Comparison of ENCODE assay signal across 22 cellular contexts in genomic region chr9:31135567-31135966, GRCh38.
"Had no signal": no experiment of that assay in that cellular context is flagged by ENCODE, and none has a peak within 500 bp of the region (broad histone marks: within the 10 kb centered on the region; RNA-seq: fewer than 3 reads in every experiment).

No MANE protein-coding gene starts in this region.

- H3K27me3 ChIP-seq: brain microvascular endothelial cell, colonic mucosa, dorsolateral prefrontal cortex, esophagus squamous epithelium, foreskin keratinocyte, left lung, ovary had no signal

- H3K4me3 ChIP-seq: colonic mucosa, dorsolateral prefrontal cortex, esophagus squamous epithelium, left lung, ovary, prostate gland, thoracic aorta had no signal

- H3K27ac ChIP-seq: brain microvascular endothelial cell, colonic mucosa, dorsolateral prefrontal cortex, esophagus squamous epithelium, foreskin keratinocyte, left lung, ovary, prostate gland, thoracic aorta had no signal

- DNase-seq: activated CD4-positive, alpha-beta memory T cell treated with anti-CD3 and anti-CD28 coated beads for 36 hours; activated CD4-positive, alpha-beta T cell treated with anti-CD3 and anti-CD28 coated beads for 48 hours; activated effector memory CD4-positive, alpha-beta T cell treated with anti-CD3 and anti-CD28 coated beads, Interleukin-2, amount 50 U/mL, for 16 hours; activated naive CD4-positive, alpha-beta T cell treated with anti-CD3 and anti-CD28 coated beads, Interleukin-2, amount 10 ng/mL, durations not matched to agents 7 days and 5 days; anterior cingulate cortex; brain microvascular endothelial cell; colonic mucosa; dorsolateral prefrontal cortex; effector memory CD8-positive, alpha-beta T cell; esophagus squamous epithelium; foreskin keratinocyte; left lung; natural killer cell; ovary; stimulated activated CD4-positive, alpha-beta T cell treated with anti-CD3 and anti-CD28 coated beads, Interleukin-4, amount 100 ng/mL, for 24 hours; stimulated activated naive CD4-positive, alpha-beta T cell treated with Interleukin-2 at 50 U/mL for 16 hours had no signal

- H3K4me1 ChIP-seq: colonic mucosa, esophagus squamous epithelium, prostate gland had no signal

- H3K4me3 Mint-ChIP-seq: activated CD4-positive, alpha-beta memory T cell treated with anti-CD3 and anti-CD28 coated beads for 36 hours; activated naive CD4-positive, alpha-beta T cell treated with anti-CD3 and anti-CD28 coated beads, Interleukin-2, amount 10 ng/mL, durations not matched to agents 7 days and 5 days; central memory CD8-positive, alpha-beta T cell; effector memory CD8-positive, alpha-beta T cell; mesothelial cell of epicardium; natural killer cell; T-helper 1 cell treated with Interleukin-12 subunit alpha and Interleukin-12 subunit beta and Interleukin-4 antibody, amounts not matched to agents 30 μg/mL and 1 μg/mL, for 36 hours; type B pancreatic cell had no signal

- H3K27ac Mint-ChIP-seq: activated CD4-positive, alpha-beta memory T cell treated with anti-CD3 and anti-CD28 coated beads for 36 hours; activated naive CD4-positive, alpha-beta T cell treated with anti-CD3 and anti-CD28 coated beads, Interleukin-2, amount 10 ng/mL, durations not matched to agents 7 days and 5 days; effector memory CD8-positive, alpha-beta T cell; mesothelial cell of epicardium; natural killer cell; T-helper 1 cell treated with Interleukin-12 subunit alpha and Interleukin-12 subunit beta and Interleukin-4 antibody, amounts not matched to agents 30 μg/mL and 1 μg/mL, for 36 hours; type B pancreatic cell had no signal

- H3K9me3 ChIP-seq: colonic mucosa, esophagus squamous epithelium, left lung, ovary, prostate gland, thoracic aorta had no signal

- ATAC-seq: effector memory CD8-positive, alpha-beta T cell; foreskin keratinocyte; left lung; natural killer cell had no signal

- H3K9me3 Mint-ChIP-seq: activated CD4-positive, alpha-beta memory T cell treated with anti-CD3 and anti-CD28 coated beads for 36 hours; activated naive CD4-positive, alpha-beta T cell treated with anti-CD3 and anti-CD28 coated beads, Interleukin-2, amount 10 ng/mL, durations not matched to agents 7 days and 5 days; central memory CD8-positive, alpha-beta T cell; effector memory CD8-positive, alpha-beta T cell; mesothelial cell of epicardium; T-helper 1 cell treated with Interleukin-12 subunit alpha and Interleukin-12 subunit beta and Interleukin-4 antibody, amounts not matched to agents 30 μg/mL and 1 μg/mL, for 36 hours; type B pancreatic cell had no signal

- H3K36me3 ChIP-seq: brain microvascular endothelial cell, colonic mucosa, esophagus squamous epithelium, left lung, ovary, prostate gland, thoracic aorta had no signal

- H3K27me3 Mint-ChIP-seq: activated CD4-positive, alpha-beta memory T cell treated with anti-CD3 and anti-CD28 coated beads for 36 hours; activated naive CD4-positive, alpha-beta T cell treated with anti-CD3 and anti-CD28 coated beads, Interleukin-2, amount 10 ng/mL, durations not matched to agents 7 days and 5 days; central memory CD8-positive, alpha-beta T cell; effector memory CD8-positive, alpha-beta T cell; type B pancreatic cell had no signal

- H3K4me1 Mint-ChIP-seq: central memory CD8-positive, alpha-beta T cell; natural killer cell had no signal

- H3K36me3 Mint-ChIP-seq: activated CD4-positive, alpha-beta memory T cell treated with anti-CD3 and anti-CD28 coated beads for 36 hours; activated naive CD4-positive, alpha-beta T cell treated with anti-CD3 and anti-CD28 coated beads, Interleukin-2, amount 10 ng/mL, durations not matched to agents 7 days and 5 days; mesothelial cell of epicardium; natural killer cell; type B pancreatic cell had no signal
